ENCODE assay signal across 1 cellular context in genomic region chr1:24909388-24909898, GRCh38.
A peak's percentile ranks its signal among the peaks of the same experiment; 100 is the strongest.
TF ChIP-seq lines count a peak whose summit lies in the region.

No MANE protein-coding gene starts in this region.

TF ChIP-seq in K562, 482 proteins besides CTCF, POLR2A, EP300 and RAD21 (continued from another document):
- TF ChIP-seq USF2 (CRISPR knock-in tag; IDR thresholded peaks at IDR 0.05) = peak; percentile 63
- no peak for TF ChIP-seq POLR3A (IDR thresholded peaks at IDR 0.05; ENCODE audit: borderline replicate concordance, extremely low read depth, insufficient read depth, insufficient read length)
- no peak for TF ChIP-seq HDAC8 (tag; IDR thresholded peaks at IDR 0.05)
- TF ChIP-seq ZC3H4 (CRISPR knock-in tag; IDR thresholded peaks at IDR 0.05; ENCODE audit: borderline replicate concordance) = no peak
- 0 out of 2 replicates have a peak, but pooled peaks have one; percentile 53 for TF ChIP-seq XRCC5 (IDR thresholded peaks at IDR 0.05; ENCODE audit: low read depth, low read length)
- TF ChIP-seq RBM25 (IDR thresholded peaks at IDR 0.05; ENCODE audit: low read depth, low read length, severe bottlenecking) = peak; percentile 97
- peak; percentile 30; the same call in 1 of the 2 replicates for TF ChIP-seq ZKSCAN1 (IDR thresholded peaks at IDR 0.05; ENCODE audit: low read depth, low read length)
- TF ChIP-seq ZFPM2 (CRISPR knock-in tag; IDR thresholded peaks at IDR 0.05) = no peak
- TF ChIP-seq, protein P1, sequence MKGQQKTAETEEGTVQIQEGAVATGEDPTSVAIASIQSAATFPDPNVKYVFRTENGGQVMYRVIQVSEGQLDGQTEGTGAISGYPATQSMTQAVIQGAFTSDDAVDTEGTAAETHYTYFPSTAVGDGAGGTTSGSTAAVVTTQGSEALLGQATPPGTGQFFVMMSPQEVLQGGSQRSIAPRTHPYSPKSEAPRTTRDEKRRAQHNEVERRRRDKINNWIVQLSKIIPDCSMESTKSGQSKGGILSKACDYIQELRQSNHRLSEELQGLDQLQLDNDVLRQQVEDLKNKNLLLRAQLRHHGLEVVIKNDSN (CRISPR knock-in tag; IDR thresholded peaks at IDR 0.05) = peak; percentile 82
- no peak for TF ChIP-seq CREBBP (IDR thresholded peaks at IDR 0.05; ENCODE audit: low read depth, low read length)
- TF ChIP-seq, protein P2, sequence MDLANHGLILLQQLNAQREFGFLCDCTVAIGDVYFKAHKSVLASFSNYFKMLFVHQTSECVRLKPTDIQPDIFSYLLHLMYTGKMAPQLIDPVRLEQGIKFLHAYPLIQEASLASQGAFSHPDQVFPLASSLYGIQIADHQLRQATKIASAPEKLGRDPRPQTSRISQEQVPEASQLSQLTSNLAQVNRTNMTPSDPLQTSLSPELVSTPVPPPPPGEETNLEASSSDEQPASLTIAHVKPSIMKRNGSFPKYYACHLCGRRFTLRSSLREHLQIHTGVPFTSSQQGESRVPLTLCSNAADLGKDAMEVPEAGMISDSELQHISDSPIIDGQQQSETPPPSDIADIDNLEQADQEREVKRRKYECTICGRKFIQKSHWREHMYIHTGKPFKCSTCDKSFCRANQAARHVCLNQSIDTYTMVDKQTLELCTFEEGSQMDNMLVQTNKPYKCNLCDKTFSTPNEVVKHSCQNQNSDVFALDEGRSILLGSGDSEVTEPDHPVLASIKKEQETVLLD (IDR thresholded peaks at IDR 0.05) = peak; percentile 26; the same call in 1 of the 2 replicates
- peak; percentile 46; the same call in 1 of the 2 replicates for TF ChIP-seq TOE1 (IDR thresholded peaks at IDR 0.05; ENCODE audit: borderline replicate concordance)
- TF ChIP-seq TOE1 (CRISPR knock-in tag; IDR thresholded peaks at IDR 0.05; ENCODE audit: borderline replicate concordance, low read depth) = no peak
- peak; percentile 25; the same call in 1 of the 2 replicates for TF ChIP-seq HCFC1 (IDR thresholded peaks at IDR 0.05; ENCODE audit: low read depth, low read length)
- 0 out of 2 replicates have a peak, but pooled peaks have one; percentile 51 for TF ChIP-seq MTA1 (IDR thresholded peaks at IDR 0.05; ENCODE audit: borderline replicate concordance)
- 0 out of 2 replicates have a peak, but pooled peaks have one; percentile 31 for TF ChIP-seq CBX5 (IDR thresholded peaks at IDR 0.05; ENCODE audit: borderline replicate concordance, low read depth)
- TF ChIP-seq ATF7 (IDR thresholded peaks at IDR 0.05) = 0 out of 2 replicates have a peak, but pooled peaks have one; percentile 38
- 0 out of 2 replicates have a peak, but pooled peaks have one; percentile 34 for TF ChIP-seq MAX (CRISPR knock-in tag; IDR thresholded peaks at IDR 0.05)
- peak; percentile 61 for TF ChIP-seq BHLHE40 (IDR thresholded peaks at IDR 0.05; ENCODE audit: low read length)
- TF ChIP-seq JUND (IDR thresholded peaks at IDR 0.05; ENCODE audit: borderline replicate concordance, low read depth, low read length) = peak; percentile 27; the same call in 1 of the 2 replicates
- no peak; the same call in 2 of the 3 replicates for TF ChIP-seq JUND (tag; IDR thresholded peaks at IDR 0.05; ENCODE audit: borderline replicate concordance, low read depth, low read length)
- TF ChIP-seq NFIC (IDR thresholded peaks at IDR 0.05) = no peak; the same call in 1 of the 2 replicates
- TF ChIP-seq SMC3 (conservative IDR thresholded peaks at IDR 0.05; ENCODE audit: insufficient read depth, low read depth, low read length) = 0 out of 2 replicates have a peak, but pooled peaks have one; percentile 23
- TF ChIP-seq CXXC5 (CRISPR knock-in tag; IDR thresholded peaks at IDR 0.05) = peak; percentile 33
- peak; percentile 30; the same call in 1 of the 2 replicates for TF ChIP-seq FOSL1 (tag; conservative IDR thresholded peaks at IDR 0.05)
- peak; percentile 52 to 59; a peak in 2 of 4 replicates for TF ChIP-seq RCOR1 (IDR thresholded peaks at IDR 0.05; ENCODE audit: borderline replicate concordance in 1 of 2, low read depth in 2 of 2, low read length in 2 of 2)
- TF ChIP-seq CREM (IDR thresholded peaks at IDR 0.05; ENCODE audit: low read depth) = peak; percentile 83
- TF ChIP-seq RREB1 (CRISPR knock-in tag; IDR thresholded peaks at IDR 0.05) = no peak
- no peak for TF ChIP-seq ATF1 (CRISPR knock-in tag; IDR thresholded peaks at IDR 0.05)
- TF ChIP-seq ATF1 (tag; IDR thresholded peaks at IDR 0.05) = peak; percentile 48; the same call in 1 of the 2 replicates
- TF ChIP-seq, protein P3, sequence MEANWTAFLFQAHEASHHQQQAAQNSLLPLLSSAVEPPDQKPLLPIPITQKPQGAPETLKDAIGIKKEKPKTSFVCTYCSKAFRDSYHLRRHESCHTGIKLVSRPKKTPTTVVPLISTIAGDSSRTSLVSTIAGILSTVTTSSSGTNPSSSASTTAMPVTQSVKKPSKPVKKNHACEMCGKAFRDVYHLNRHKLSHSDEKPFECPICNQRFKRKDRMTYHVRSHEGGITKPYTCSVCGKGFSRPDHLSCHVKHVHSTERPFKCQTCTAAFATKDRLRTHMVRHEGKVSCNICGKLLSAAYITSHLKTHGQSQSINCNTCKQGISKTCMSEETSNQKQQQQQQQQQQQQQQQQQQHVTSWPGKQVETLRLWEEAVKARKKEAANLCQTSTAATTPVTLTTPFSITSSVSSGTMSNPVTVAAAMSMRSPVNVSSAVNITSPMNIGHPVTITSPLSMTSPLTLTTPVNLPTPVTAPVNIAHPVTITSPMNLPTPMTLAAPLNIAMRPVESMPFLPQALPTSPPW (CRISPR knock-in tag; IDR thresholded peaks at IDR 0.05) = peak; percentile 21; the same call in 1 of the 2 replicates
- TF ChIP-seq, protein P4, sequence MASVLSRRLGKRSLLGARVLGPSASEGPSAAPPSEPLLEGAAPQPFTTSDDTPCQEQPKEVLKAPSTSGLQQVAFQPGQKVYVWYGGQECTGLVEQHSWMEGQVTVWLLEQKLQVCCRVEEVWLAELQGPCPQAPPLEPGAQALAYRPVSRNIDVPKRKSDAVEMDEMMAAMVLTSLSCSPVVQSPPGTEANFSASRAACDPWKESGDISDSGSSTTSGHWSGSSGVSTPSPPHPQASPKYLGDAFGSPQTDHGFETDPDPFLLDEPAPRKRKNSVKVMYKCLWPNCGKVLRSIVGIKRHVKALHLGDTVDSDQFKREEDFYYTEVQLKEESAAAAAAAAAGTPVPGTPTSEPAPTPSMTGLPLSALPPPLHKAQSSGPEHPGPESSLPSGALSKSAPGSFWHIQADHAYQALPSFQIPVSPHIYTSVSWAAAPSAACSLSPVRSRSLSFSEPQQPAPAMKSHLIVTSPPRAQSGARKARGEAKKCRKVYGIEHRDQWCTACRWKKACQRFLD (CRISPR knock-in tag; IDR thresholded peaks at IDR 0.05) = 0 out of 2 replicates have a peak, but pooled peaks have one; percentile 32
- 0 out of 2 replicates have a peak, but pooled peaks have one; percentile 41 for TF ChIP-seq ESRRA (IDR thresholded peaks at IDR 0.05; ENCODE audit: borderline replicate concordance, low read depth)
- no peak for TF ChIP-seq KLF10 (CRISPR knock-in tag; IDR thresholded peaks at IDR 0.05)
- TF ChIP-seq ZNF263 (CRISPR knock-in tag; IDR thresholded peaks at IDR 0.05; ENCODE audit: borderline replicate concordance) = peak; percentile 43
- peak; percentile 15 for TF ChIP-seq ZFP36 (IDR thresholded peaks at IDR 0.05; ENCODE audit: low read depth, low read length, partially characterized antibody)
- peak; percentile 95 for TF ChIP-seq CBX1 (IDR thresholded peaks at IDR 0.05; ENCODE audit: low read depth)
- TF ChIP-seq NBN (IDR thresholded peaks at IDR 0.05; ENCODE audit: low read depth) = 0 out of 2 replicates have a peak, but pooled peaks have one; percentile 40
- no peak for TF ChIP-seq ZBTB17 (CRISPR knock-in tag; IDR thresholded peaks at IDR 0.05)
- peak; percentile 95 for TF ChIP-seq CHD4 (IDR thresholded peaks at IDR 0.05; ENCODE audit: insufficient read depth, insufficient replicate concordance, low read depth, low read length, poor library complexity, severe bottlenecking)
